In the genomic region with DNA sequence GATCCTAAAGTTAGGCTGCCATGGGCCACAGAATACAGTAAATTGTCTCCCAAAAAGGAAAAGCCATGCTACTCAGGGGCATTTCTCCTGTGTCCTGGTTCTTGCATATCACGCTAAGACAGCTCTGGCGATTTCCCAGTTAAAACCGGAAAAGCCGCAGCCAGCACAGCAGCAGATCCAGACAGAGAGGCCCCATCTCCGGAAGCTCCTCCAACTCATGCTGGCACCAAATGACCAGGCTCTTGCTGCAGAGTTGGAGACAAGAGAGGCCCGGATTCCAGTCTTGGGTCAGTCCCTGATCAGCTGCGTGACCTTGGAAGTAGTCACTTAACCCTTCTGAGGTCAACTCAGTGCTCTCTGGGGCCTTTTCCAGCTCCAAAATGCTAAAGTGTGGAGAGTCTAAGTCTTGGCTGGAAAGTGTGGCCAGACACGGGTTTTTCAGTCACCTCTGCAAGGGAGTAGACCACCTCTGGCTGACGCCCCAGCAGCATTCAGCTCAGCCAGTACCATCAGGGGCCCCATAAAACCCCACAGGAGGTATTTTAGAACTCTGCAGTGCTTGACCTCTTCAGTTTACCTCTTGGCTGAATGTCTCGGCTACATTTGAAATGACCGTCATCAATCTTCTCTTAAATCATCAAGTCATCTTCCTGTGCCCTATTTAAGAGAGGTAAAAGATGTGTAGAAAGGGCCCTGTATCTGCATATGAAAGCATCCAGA, we compare ENCODE assay signal across 3 cellular contexts.
TF ChIP-seq lines count a peak whose summit lies in the region.

No MANE protein-coding gene starts in this region.

TF ChIP-seq in liver, 16 proteins besides CTCF, POLR2A, EP300 and RAD21:
- TF ChIP-seq NR2F2 (IDR thresholded peaks at IDR 0.05): peak; percentile 83
- TF ChIP-seq SP1 (IDR thresholded peaks at IDR 0.05): no peak
TF ChIP-seq in liver: peak in this region for 1.

TF ChIP-seq in HepG2, 621 proteins besides CTCF, POLR2A, EP300 and RAD21:
- TF ChIP-seq, protein P1, sequence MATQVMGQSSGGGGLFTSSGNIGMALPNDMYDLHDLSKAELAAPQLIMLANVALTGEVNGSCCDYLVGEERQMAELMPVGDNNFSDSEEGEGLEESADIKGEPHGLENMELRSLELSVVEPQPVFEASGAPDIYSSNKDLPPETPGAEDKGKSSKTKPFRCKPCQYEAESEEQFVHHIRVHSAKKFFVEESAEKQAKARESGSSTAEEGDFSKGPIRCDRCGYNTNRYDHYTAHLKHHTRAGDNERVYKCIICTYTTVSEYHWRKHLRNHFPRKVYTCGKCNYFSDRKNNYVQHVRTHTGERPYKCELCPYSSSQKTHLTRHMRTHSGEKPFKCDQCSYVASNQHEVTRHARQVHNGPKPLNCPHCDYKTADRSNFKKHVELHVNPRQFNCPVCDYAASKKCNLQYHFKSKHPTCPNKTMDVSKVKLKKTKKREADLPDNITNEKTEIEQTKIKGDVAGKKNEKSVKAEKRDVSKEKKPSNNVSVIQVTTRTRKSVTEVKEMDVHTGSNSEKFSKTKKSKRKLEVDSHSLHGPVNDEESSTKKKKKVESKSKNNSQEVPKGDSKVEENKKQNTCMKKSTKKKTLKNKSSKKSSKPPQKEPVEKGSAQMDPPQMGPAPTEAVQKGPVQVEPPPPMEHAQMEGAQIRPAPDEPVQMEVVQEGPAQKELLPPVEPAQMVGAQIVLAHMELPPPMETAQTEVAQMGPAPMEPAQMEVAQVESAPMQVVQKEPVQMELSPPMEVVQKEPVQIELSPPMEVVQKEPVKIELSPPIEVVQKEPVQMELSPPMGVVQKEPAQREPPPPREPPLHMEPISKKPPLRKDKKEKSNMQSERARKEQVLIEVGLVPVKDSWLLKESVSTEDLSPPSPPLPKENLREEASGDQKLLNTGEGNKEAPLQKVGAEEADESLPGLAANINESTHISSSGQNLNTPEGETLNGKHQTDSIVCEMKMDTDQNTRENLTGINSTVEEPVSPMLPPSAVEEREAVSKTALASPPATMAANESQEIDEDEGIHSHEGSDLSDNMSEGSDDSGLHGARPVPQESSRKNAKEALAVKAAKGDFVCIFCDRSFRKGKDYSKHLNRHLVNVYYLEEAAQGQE (IDR thresholded peaks at IDR 0.05; ENCODE audit: borderline replicate concordance in 1 of 2, low read depth in 1 of 2, low read length in 2 of 2): no peak
- no peak for TF ChIP-seq ZNF629 (CRISPR knock-in tag; conservative IDR thresholded peaks at IDR 0.05)

TF ChIP-seq in K562, 482 proteins besides CTCF, POLR2A, EP300 and RAD21:
- peak; percentile 29 for TF ChIP-seq ETV1 (tag; conservative IDR thresholded peaks at IDR 0.05; ENCODE audit: low read depth)
- TF ChIP-seq, protein P2, sequence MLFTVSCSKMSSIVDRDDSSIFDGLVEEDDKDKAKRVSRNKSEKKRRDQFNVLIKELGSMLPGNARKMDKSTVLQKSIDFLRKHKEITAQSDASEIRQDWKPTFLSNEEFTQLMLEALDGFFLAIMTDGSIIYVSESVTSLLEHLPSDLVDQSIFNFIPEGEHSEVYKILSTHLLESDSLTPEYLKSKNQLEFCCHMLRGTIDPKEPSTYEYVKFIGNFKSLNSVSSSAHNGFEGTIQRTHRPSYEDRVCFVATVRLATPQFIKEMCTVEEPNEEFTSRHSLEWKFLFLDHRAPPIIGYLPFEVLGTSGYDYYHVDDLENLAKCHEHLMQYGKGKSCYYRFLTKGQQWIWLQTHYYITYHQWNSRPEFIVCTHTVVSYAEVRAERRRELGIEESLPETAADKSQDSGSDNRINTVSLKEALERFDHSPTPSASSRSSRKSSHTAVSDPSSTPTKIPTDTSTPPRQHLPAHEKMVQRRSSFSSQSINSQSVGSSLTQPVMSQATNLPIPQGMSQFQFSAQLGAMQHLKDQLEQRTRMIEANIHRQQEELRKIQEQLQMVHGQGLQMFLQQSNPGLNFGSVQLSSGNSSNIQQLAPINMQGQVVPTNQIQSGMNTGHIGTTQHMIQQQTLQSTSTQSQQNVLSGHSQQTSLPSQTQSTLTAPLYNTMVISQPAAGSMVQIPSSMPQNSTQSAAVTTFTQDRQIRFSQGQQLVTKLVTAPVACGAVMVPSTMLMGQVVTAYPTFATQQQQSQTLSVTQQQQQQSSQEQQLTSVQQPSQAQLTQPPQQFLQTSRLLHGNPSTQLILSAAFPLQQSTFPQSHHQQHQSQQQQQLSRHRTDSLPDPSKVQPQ (CRISPR knock-in tag; IDR thresholded peaks at IDR 0.05; ENCODE audit: borderline replicate concordance): no peak
